8 cellular contexts compared by ENCODE assay signal in the genomic region with DNA sequence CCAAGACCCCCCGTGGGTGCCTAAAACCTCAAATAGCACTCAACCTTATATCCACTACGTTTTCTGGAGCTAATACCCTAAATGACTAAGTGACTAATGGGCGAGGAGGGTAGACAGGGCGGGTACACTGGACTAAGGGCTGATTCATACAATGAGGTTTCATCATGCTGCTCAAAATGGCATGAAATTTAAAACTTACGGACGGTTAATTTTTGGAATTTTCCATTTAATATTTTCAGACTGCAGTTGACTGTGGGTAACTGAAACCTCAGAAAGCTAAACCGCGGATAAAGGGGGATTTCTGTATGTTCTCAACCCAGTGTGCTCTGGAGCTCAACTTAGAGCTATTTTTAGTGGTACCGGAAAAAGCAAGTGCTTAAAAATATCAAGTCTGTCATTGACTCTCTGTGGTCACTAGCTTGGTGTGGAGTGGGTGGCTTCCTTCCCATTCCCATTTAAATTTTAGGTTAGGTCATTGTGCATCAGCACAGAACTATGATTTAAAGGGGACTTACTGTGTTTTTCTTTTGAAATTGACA.
DNase-seq lines count a peak whose midpoint lies in the region; ATAC-seq and TF ChIP-seq lines count a peak whose summit lies in the region.

No MANE protein-coding gene starts in this region.

- peak overlapping the region; percentile 24 for H3K4me3 ChIP-seq in choroid plexus epithelial cell (ENCODE audit: low read depth, low read length)
- H3K4me3 ChIP-seq in skeletal muscle tissue (ENCODE audit: low read length in 3 of 3) = peak overlapping the region in 2 of 3 donors; percentile 17 to 23

- ATAC-seq in GM19351 (IDR thresholded peaks at IDR 0.05; ENCODE audit: unreplicated experiment) = peak; percentile 74
- ATAC-seq in HG03565 (IDR thresholded peaks at IDR 0.05; ENCODE audit: unreplicated experiment) = peak; percentile 75
- no peak for ATAC-seq in HG03571 (IDR thresholded peaks at IDR 0.05; ENCODE audit: unreplicated experiment)

- H3K27ac ChIP-seq in skeletal muscle tissue (ENCODE audit: low read depth, low read length) = peak overlapping the region; percentile 81

- DNase-seq in AG08395 (ENCODE audit: low spot score) = peak; percentile 69
- peak; percentile 88 for DNase-seq in choroid plexus epithelial cell (ENCODE audit: low read depth)
- no peak for DNase-seq in mesenteric fat pad (ENCODE audit: low spot score)
- DNase-seq in NCI-H1417 (lab: John Stamatoyannopoulos, UW) = no peak

- no peaks in the 10 kb centered on the region for H3K9me3 ChIP-seq in skeletal muscle tissue (ENCODE audit: control insufficient read depth in 3 of 3, low read length in 3 of 3)

- no peaks in the 10 kb centered on the region for H3K27me3 ChIP-seq in skeletal muscle tissue (ENCODE audit: control insufficient read depth in 3 of 3, insufficient read depth in 3 of 3, low read length in 3 of 3)

- H3K4me1 ChIP-seq in skeletal muscle tissue (ENCODE audit: control insufficient read depth in 3 of 3, insufficient read depth in 3 of 3, low read length in 3 of 3) = peaks cover 13 to 31% (median 17%) of the 10 kb centered on the region in 3 donors

- no peaks in the 10 kb centered on the region for H3K36me3 ChIP-seq in skeletal muscle tissue (ENCODE audit: control insufficient read depth in 3 of 3, insufficient read depth in 3 of 3, low read length in 3 of 3)

- TF ChIP-seq CTCF in choroid plexus epithelial cell (conservative IDR thresholded peaks at IDR 0.05; ENCODE audit: low read depth, low read length) = no peak

- H3K9ac ChIP-seq in skeletal muscle tissue (ENCODE audit: low read depth in 1 of 3, low read length in 3 of 3) = peak overlapping the region in 1 of 3 donors; percentile 18

Comparison
In these comparisons a context has a peak if more than half of its experiments do, and no peak if none do; other contexts are left out.
1. DNase-seq: peak in AG08395 (single experiment) and choroid plexus epithelial cell (single experiment); none in mesenteric fat pad (single experiment) and NCI-H1417 (0 of 3).